8 cellular contexts compared by ENCODE assay signal in the genomic region with DNA sequence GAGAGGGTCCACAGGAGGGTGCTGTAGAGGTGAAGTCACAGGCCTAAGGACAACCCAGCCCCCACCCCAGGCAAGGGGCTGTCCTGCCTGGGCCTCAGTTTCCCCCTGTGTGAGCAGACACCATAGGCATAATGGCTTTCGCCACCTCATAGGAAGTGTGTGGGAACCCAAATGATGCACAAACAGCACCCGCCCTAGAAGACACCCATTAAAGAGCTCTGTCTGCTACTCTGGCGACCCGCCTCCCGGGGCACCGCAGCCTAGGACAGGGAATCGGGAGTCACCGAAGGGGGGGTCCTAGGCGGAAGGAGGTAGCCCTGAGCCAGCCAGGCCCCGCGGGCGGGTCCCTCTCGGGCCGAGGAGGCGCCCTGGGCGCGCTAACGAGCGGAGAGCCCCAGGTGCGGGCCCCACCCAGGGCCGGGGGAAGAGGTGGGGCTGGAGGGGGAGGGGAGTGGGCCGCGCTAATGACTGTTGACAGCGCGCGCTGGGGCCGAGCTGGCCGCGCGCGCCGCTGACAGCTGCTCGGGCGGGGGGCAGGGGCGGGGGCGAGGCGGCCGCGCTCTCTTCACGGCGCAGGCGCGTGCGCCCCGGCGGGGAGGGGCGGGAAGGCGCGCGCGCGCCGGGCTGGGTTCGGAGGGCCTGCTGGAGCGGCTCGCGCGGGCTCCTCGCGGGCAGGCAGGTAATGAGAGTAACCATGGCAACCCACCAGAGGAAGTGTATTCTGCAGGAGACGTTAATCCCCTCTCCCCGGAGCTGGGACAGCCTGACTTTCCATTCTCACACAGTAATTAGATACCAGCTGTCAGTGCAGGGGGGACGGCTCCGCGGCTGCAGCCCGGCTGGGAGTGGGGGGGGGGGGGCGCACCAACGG. TPM values are rescaled to one million over a fixed set of nuclear protein-coding genes. Genes with fewer than 3 reads are reported as not detected.
DNase-seq lines count a peak whose midpoint lies in the region; ATAC-seq lines count a peak whose summit lies in the region.

No MANE protein-coding gene starts in this region.

- peak overlapping the region; percentile 90 to 100 (median 97) for H3K27ac Mint-ChIP-seq in CD8-positive, alpha-beta memory T cell

- H3K4me2 ChIP-seq in skeletal muscle satellite cell (ENCODE audit: low read length): peak overlapping the region; percentile 79

- H3K36me3 Mint-ChIP-seq in CD8-positive, alpha-beta memory T cell: peaks cover 0 to 4% (median 3%) of the 10 kb centered on the region in 3 donors

- POLR2A ChIA-PET in CD8-positive, alpha-beta memory T cell (lab: Charles Lee): interaction anchor here (0.7 to 4.2 kb wide), 6 partner anchors 8 to 207 kb away, joined by 3 to 38 read pairs (median 4); a partner anchor contains a TSS

- peak overlapping the region; percentile 77 to 95 (median 85) for H3K4me3 Mint-ChIP-seq in CD8-positive, alpha-beta memory T cell

- peak; percentile 73 to 91 (median 75) for DNase-seq in CD8-positive, alpha-beta memory T cell
- DNase-seq in NCI-H1417 treated with DMSO at 0.1 percent for 48 hours (lab: John Stamatoyannopoulos, UW): peak; percentile 93
- DNase-seq in T-helper 2 cell: peak; percentile 45 to 91 (median 76)
- DNase-seq in astrocyte of the hippocampus (ENCODE audit: low read depth, low spot score): peak; percentile 59
- no peak for DNase-seq in ACHN

- no peaks in the 10 kb centered on the region for H3K9me3 ChIP-seq in CD8-positive, alpha-beta memory T cell (ENCODE audit: low read length)
- no peaks in the 10 kb centered on the region for H3K9me3 ChIP-seq in skeletal muscle satellite cell (replicated peaks; ENCODE audit: low read length)

- no peaks in the 10 kb centered on the region for H3K27me3 ChIP-seq in CD8-positive, alpha-beta memory T cell (ENCODE audit: insufficient read depth, low read length, poor library complexity, severe bottlenecking)
- H3K27me3 ChIP-seq in skeletal muscle satellite cell (ENCODE audit: control insufficient read depth, insufficient read depth, low read length): peaks cover 75% of the 10 kb centered on the region

- peaks cover 84% of the 10 kb centered on the region for H3K4me1 ChIP-seq in CD8-positive, alpha-beta memory T cell (ENCODE audit: insufficient read depth, low read length)
- H3K4me1 ChIP-seq in skeletal muscle satellite cell (ENCODE audit: control insufficient read depth, insufficient read depth, low read length): peaks cover 8% of the 10 kb centered on the region

- no peaks in the 10 kb centered on the region for H3K9me3 Mint-ChIP-seq in CD8-positive, alpha-beta memory T cell

- ATAC-seq in GM21737 (IDR thresholded peaks at IDR 0.05; ENCODE audit: unreplicated experiment): peak; percentile 43

- no peaks in the 10 kb centered on the region for H3K36me3 ChIP-seq in CD8-positive, alpha-beta memory T cell (ENCODE audit: insufficient read depth, low read length)
- no peaks in the 10 kb centered on the region for H3K36me3 ChIP-seq in skeletal muscle satellite cell (ENCODE audit: insufficient read depth, low read length)

- CTCF ChIA-PET in CD8-positive, alpha-beta memory T cell (lab: Charles Lee): interaction anchor here (0.9 to 13.4 kb wide), 5 partner anchors 12 to 117 kb away, joined by 3 to 227 read pairs (median 27); a partner anchor contains a TSS

- peak overlapping the region; percentile 75 for H3K27ac ChIP-seq in CD8-positive, alpha-beta memory T cell (ENCODE audit: low read depth, low read length)

- in situ Hi-C loops in ACHN (cut with HindIII; ENCODE audit: low pct_ligation_motif_present, low pct_unique_long_range_greater_than_20kb, low sequenced_read_pairs): no loop called here

- peaks cover 80 to 89% (median 89%) of the 10 kb centered on the region in 3 donors for H3K4me1 Mint-ChIP-seq in CD8-positive, alpha-beta memory T cell

- no peak overlapping the region for H3K9ac ChIP-seq in skeletal muscle satellite cell (ENCODE audit: low read depth, low read length)

- peaks cover 0 to 3% of the 10 kb centered on the region in 2 donors for H3K27me3 Mint-ChIP-seq in CD8-positive, alpha-beta memory T cell

- peak overlapping the region; percentile 54 for H3K4me3 ChIP-seq in CD8-positive, alpha-beta memory T cell (ENCODE audit: low read length)
- H3K4me3 ChIP-seq in iPS-11a (ENCODE audit: low read depth, low read length): peak overlapping the region; percentile 28
- peak overlapping the region; percentile 59 for H3K4me3 ChIP-seq in skeletal muscle satellite cell (ENCODE audit: low read length)

RNA-seq across cellular contexts. Expression of a gene that starts 48.9 kb away (rescaled TPM):
- total RNA-seq in CD8-positive, alpha-beta memory T cell: 10 to 100 TPM; 15.8 to 19.8 TPM
- polyA plus RNA-seq in CD8-positive, alpha-beta memory T cell: 15.4 TPM
- 3.5 and 3.7 TPM in 2 replicates for total RNA-seq in skeletal muscle satellite cell (2012; rRNA removed)
